Comparison of ENCODE assay signal across 8 cellular contexts in the genomic region with DNA sequence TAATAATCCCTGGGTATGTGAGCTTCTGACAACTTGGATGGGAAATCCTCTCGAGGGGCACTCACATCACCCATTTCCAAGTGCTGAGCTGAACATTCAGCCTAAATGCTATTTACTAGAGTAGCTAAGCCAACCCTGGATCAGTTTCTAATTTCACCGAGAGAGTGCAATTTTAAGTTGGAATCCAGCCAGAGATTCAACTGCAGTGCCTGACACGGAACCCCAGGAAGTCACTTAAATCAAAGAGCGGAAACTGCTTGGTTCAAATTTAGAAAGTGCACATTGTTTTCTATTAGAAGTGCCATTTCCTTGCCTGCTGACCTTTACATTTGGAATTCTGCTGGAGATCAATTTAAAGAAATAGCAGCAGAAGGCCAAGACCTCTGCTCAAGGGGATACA. TPM values are rescaled to one million over a fixed set of nuclear protein-coding genes. Genes with fewer than 3 reads are reported as not detected.
DNase-seq lines count a peak whose midpoint lies in the region; ATAC-seq and TF ChIP-seq lines count a peak whose summit lies in the region.

No MANE protein-coding gene starts in this region.

- peaks cover 33% of the 10 kb centered on the region for H3K4me1 Mint-ChIP-seq in activated naive CD8-positive, alpha-beta T cell treated with anti-CD3 and anti-CD28 coated beads, Interleukin-2, amount 10 ng/mL, durations not matched to agents 7 days and 5 days
- H3K4me1 Mint-ChIP-seq in mesothelial cell of epicardium: peaks cover 40% of the 10 kb centered on the region

- no peaks in the 10 kb centered on the region for H4K20me1 ChIP-seq in DND-41 (ENCODE audit: insufficient read depth, low read length)

- H3K4me1 ChIP-seq in DND-41 (ENCODE audit: insufficient read depth, low read length): peaks cover 54% of the 10 kb centered on the region

- H3K9ac ChIP-seq in DND-41 (ENCODE audit: low read depth, low read length): no peak overlapping the region

- H3K4me2 ChIP-seq in DND-41 (ENCODE audit: insufficient read depth, low read length): no peak overlapping the region

- no peaks in the 10 kb centered on the region for H3K27me3 ChIP-seq in DND-41 (ENCODE audit: insufficient read depth, low read length, poor library complexity)

- peak overlapping the region; percentile 28 for H3K4me3 Mint-ChIP-seq in activated naive CD8-positive, alpha-beta T cell treated with anti-CD3 and anti-CD28 coated beads, Interleukin-2, amount 10 ng/mL, durations not matched to agents 7 days and 5 days
- H3K4me3 Mint-ChIP-seq in mesothelial cell of epicardium: no peak overlapping the region

- H3K36me3 ChIP-seq in DND-41 (ENCODE audit: insufficient read depth, low read length): no peaks in the 10 kb centered on the region

- no peaks in the 10 kb centered on the region for H3K9me3 ChIP-seq in DND-41 (ENCODE audit: insufficient read depth, low read length, severe bottlenecking)

- POLR2A ChIA-PET in activated naive CD8-positive, alpha-beta T cell treated with anti-CD3 and anti-CD28 coated beads, Interleukin-2, amount 10 ng/mL, durations not matched to agents 7 days and 5 days (lab: Charles Lee): interaction anchor here (0.5 to 1.8 kb wide), 2 partner anchors 9 to 41 kb away, joined by 4 to 5 read pairs; no protein-coding TSS in a partner anchor

- DNase-seq in DND-41 (peak; percentile 36), NCI-H1417 (lab: John Stamatoyannopoulos, UW) (peak; percentile 49 to 90 (median 90)), mesothelial cell of epicardium (ENCODE audit: low spot score in 2 of 2, unreplicated experiment in 2 of 2) (no peak), HPDE6-E6E7 (ENCODE audit: extremely low spot score) (no peak)
- DNase-seq in activated naive CD8-positive, alpha-beta T cell treated with anti-CD3 and anti-CD28 coated beads, Interleukin-2, amount 10 ng/mL, durations not matched to agents 7 days and 5 days: no peak

- peak overlapping the region; percentile 44 for H3K27ac Mint-ChIP-seq in activated naive CD8-positive, alpha-beta T cell treated with anti-CD3 and anti-CD28 coated beads, Interleukin-2, amount 10 ng/mL, durations not matched to agents 7 days and 5 days
- peak overlapping the region; percentile 74 for H3K27ac Mint-ChIP-seq in mesothelial cell of epicardium

- no peaks in the 10 kb centered on the region for H3K27me3 Mint-ChIP-seq in activated naive CD8-positive, alpha-beta T cell treated with anti-CD3 and anti-CD28 coated beads, Interleukin-2, amount 10 ng/mL, durations not matched to agents 7 days and 5 days
- H3K27me3 Mint-ChIP-seq in mesothelial cell of epicardium (ENCODE audit: low read depth): peaks cover 22% of the 10 kb centered on the region

- H2AFZ ChIP-seq in DND-41 (ENCODE audit: low read depth, low read length): no peak overlapping the region

- H3K27ac ChIP-seq in DND-41 (ENCODE audit: low read length): no peak overlapping the region; the same call in 1 of the 2 replicates

- peaks cover 2% of the 10 kb centered on the region for H3K36me3 Mint-ChIP-seq in activated naive CD8-positive, alpha-beta T cell treated with anti-CD3 and anti-CD28 coated beads, Interleukin-2, amount 10 ng/mL, durations not matched to agents 7 days and 5 days
- peaks cover 1% of the 10 kb centered on the region for H3K36me3 Mint-ChIP-seq in mesothelial cell of epicardium

- H3K79me2 ChIP-seq in DND-41 (ENCODE audit: insufficient read depth, low read length): no peaks in the 10 kb centered on the region

- H3K9me3 Mint-ChIP-seq in activated naive CD8-positive, alpha-beta T cell treated with anti-CD3 and anti-CD28 coated beads, Interleukin-2, amount 10 ng/mL, durations not matched to agents 7 days and 5 days: no peaks in the 10 kb centered on the region
- no peaks in the 10 kb centered on the region for H3K9me3 Mint-ChIP-seq in mesothelial cell of epicardium

- no peak overlapping the region for H3K4me3 ChIP-seq in DND-41 (ENCODE audit: low read depth in 1 of 2, low read length in 2 of 2)

- ATAC-seq in DND-41 (ENCODE audit: insufficient read depth, low read depth) (0 out of 3 replicates have a peak, but pooled peaks have one; percentile 23), HG03469 (IDR thresholded peaks at IDR 0.05; ENCODE audit: unreplicated experiment) (no peak), GM21367 (IDR thresholded peaks at IDR 0.05; ENCODE audit: unreplicated experiment) (no peak), GM18519 (IDR thresholded peaks at IDR 0.05; ENCODE audit: low FRiP score, unreplicated experiment) (no peak)
- peak; percentile 61 for ATAC-seq in activated naive CD8-positive, alpha-beta T cell treated with anti-CD3 and anti-CD28 coated beads, Interleukin-2, amount 10 ng/mL, durations not matched to agents 7 days and 5 days (ENCODE audit: low read depth)

- TF ChIP-seq CTCF in DND-41 (IDR thresholded peaks at IDR 0.05; ENCODE audit: borderline replicate concordance, extremely low read depth, low read length, poor library complexity, severe bottlenecking) (no peak), mesothelial cell of epicardium (IDR thresholded peaks at IDR 0.05; ENCODE audit: unreplicated experiment) (no peak)

RNA-seq across cellular contexts. Expression of gene SPRY4, which starts 8.8 kb away (rescaled TPM):
- total RNA-seq in activated naive CD8-positive, alpha-beta T cell treated with anti-CD3 and anti-CD28 coated beads, Interleukin-2, amount 10 ng/mL, durations not matched to agents 7 days and 5 days: 1 to 10 TPM in 1 of 2 experiments, under 1 TPM in 1; 0.96 to 1.7 TPM
- total RNA-seq in mesothelial cell of epicardium: 21.3 to 21.5 TPM (median 21.4 TPM) in 3 replicates

Comparison
In these comparisons a context has a peak if more than half of its experiments do, and no peak if none do; other contexts are left out.
1. ATAC-seq: peak in DND-41 (single experiment) and activated naive CD8-positive, alpha-beta T cell treated with anti-CD3 and anti-CD28 coated beads, Interleukin-2, amount 10 ng/mL, durations not matched to agents 7 days and 5 days (single experiment); none in HG03469 (single experiment), GM21367 (single experiment) and GM18519 (single experiment).
2. DNase-seq: peak in DND-41 (single experiment) and NCI-H1417 (3 of 3); none in activated naive CD8-positive, alpha-beta T cell treated with anti-CD3 and anti-CD28 coated beads, Interleukin-2, amount 10 ng/mL, durations not matched to agents 7 days and 5 days (single experiment), mesothelial cell of epicardium (0 of 2) and HPDE6-E6E7 (single experiment).